Comparison of ENCODE assay signal across 8 cellular contexts in genomic region chr6:136647363-136647763, GRCh38.
DNase-seq lines count a peak whose midpoint lies in the region; ATAC-seq and TF ChIP-seq lines count a peak whose summit lies in the region.

No MANE protein-coding gene starts in this region.

- peak in 1 of 2 donors; percentile 16 for TF ChIP-seq POLR2A in thyroid gland (IDR thresholded peaks at IDR 0.05)

- H3K27ac ChIP-seq in right atrium auricular region = peak overlapping the region in 1 of 2 donors; percentile 19
- peak overlapping the region in 2 of 3 donors; percentile 47 to 83 for H3K27ac ChIP-seq in thyroid gland

- H3K4me1 ChIP-seq in right atrium auricular region = peaks cover 0 to 32% of the 10 kb centered on the region in 2 donors
- H3K4me1 ChIP-seq in thyroid gland = peaks cover 20 to 43% of the 10 kb centered on the region in 2 donors

- intact Hi-C loops in Right ventricle myocardium superior (cut with DNase I) (no loop called here), thyroid gland (cut with DNase I) (loop anchor here (10.0 kb wide), 1 partner anchor 63 kb away; no protein-coding TSS in a partner anchor), posterior cingulate gyrus (cut with DNase I) (no loop called here)

- 65 to 71% methylated on average over 8 of the region's 8 CpGs for WGBS in thyroid gland, 2 donors

- ATAC-seq in Right ventricle myocardium superior (ENCODE audit: poor library complexity) (peak; percentile 38), HG03442 (IDR thresholded peaks at IDR 0.05; ENCODE audit: unreplicated experiment) (peak; percentile 86)

- H3K9me3 ChIP-seq in right atrium auricular region (no peaks in the 10 kb centered on the region), thyroid gland (no peaks in the 10 kb centered on the region)

- H3K4me3 ChIP-seq in right atrium auricular region (no peak overlapping the region), thyroid gland (replicated peaks in 1 of 3) (no peak overlapping the region)

- no peak for DNase-seq in Right ventricle myocardium superior
- DNase-seq in right atrium auricular region (ENCODE audit: low spot score) = no peak
- DNase-seq in activated T-helper 9 cell treated with anti-CD3 and anti-CD28 coated beads, Interleukin-2, amount 50 U/mL, for 16 hours (ENCODE audit: low read depth) = peak; percentile 27
- DNase-seq in kidney tubule cell (ENCODE audit: low spot score) = peak; percentile 76
- no peak for DNase-seq in thyroid gland
- no peak for DNase-seq in posterior cingulate gyrus
- no peak for DNase-seq in hippocampal formation (lab: John Stamatoyannopoulos, UW)

- H3K27me3 ChIP-seq in right atrium auricular region (no peaks in the 10 kb centered on the region), thyroid gland (no peaks in the 10 kb centered on the region)

- H3K36me3 ChIP-seq in right atrium auricular region = no peaks in the 10 kb centered on the region
- no peaks in the 10 kb centered on the region for H3K36me3 ChIP-seq in thyroid gland

- TF ChIP-seq CTCF in right atrium auricular region (IDR thresholded peaks at IDR 0.05) = no peak
- TF ChIP-seq CTCF in thyroid gland (IDR thresholded peaks at IDR 0.05) = no peak

Comparison
In these comparisons a context has a peak if more than half of its experiments do, and no peak if none do; other contexts are left out.
1. DNase-seq: peak in activated T-helper 9 cell treated with anti-CD3 and anti-CD28 coated beads, Interleukin-2, amount 50 U/mL, for 16 hours (single experiment) and kidney tubule cell (single experiment); none in Right ventricle myocardium superior (single experiment), right atrium auricular region (single experiment), thyroid gland (0 of 2), posterior cingulate gyrus (0 of 10) and hippocampal formation (0 of 2).